ENCODE assay signal across 1 cellular context in the genomic region with DNA sequence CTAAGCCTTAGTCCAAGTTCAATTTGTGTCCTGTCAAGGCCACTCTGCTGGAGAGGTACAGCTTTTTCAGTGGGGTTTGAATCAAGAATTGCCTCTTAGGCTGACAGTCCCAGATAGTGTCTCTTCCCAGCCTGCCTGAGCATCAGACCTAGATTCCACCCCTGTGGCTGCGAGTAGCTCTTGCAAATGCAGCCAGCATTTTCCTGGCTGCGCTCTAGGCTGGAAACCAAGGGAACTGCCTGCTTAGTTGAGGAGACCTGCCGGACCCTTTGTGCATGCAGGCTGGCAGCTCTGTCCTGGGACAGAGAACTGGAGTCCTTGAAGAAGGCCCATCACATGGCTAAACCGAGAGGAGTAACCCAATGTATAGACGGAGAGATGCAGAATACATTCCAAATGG.
TF ChIP-seq lines count a peak whose summit lies in the region.

No MANE protein-coding gene starts in this region.

TF ChIP-seq in GM23338, 12 proteins besides CTCF, POLR2A, EP300 and RAD21 (continued from another document):
- TF ChIP-seq, protein P1, sequence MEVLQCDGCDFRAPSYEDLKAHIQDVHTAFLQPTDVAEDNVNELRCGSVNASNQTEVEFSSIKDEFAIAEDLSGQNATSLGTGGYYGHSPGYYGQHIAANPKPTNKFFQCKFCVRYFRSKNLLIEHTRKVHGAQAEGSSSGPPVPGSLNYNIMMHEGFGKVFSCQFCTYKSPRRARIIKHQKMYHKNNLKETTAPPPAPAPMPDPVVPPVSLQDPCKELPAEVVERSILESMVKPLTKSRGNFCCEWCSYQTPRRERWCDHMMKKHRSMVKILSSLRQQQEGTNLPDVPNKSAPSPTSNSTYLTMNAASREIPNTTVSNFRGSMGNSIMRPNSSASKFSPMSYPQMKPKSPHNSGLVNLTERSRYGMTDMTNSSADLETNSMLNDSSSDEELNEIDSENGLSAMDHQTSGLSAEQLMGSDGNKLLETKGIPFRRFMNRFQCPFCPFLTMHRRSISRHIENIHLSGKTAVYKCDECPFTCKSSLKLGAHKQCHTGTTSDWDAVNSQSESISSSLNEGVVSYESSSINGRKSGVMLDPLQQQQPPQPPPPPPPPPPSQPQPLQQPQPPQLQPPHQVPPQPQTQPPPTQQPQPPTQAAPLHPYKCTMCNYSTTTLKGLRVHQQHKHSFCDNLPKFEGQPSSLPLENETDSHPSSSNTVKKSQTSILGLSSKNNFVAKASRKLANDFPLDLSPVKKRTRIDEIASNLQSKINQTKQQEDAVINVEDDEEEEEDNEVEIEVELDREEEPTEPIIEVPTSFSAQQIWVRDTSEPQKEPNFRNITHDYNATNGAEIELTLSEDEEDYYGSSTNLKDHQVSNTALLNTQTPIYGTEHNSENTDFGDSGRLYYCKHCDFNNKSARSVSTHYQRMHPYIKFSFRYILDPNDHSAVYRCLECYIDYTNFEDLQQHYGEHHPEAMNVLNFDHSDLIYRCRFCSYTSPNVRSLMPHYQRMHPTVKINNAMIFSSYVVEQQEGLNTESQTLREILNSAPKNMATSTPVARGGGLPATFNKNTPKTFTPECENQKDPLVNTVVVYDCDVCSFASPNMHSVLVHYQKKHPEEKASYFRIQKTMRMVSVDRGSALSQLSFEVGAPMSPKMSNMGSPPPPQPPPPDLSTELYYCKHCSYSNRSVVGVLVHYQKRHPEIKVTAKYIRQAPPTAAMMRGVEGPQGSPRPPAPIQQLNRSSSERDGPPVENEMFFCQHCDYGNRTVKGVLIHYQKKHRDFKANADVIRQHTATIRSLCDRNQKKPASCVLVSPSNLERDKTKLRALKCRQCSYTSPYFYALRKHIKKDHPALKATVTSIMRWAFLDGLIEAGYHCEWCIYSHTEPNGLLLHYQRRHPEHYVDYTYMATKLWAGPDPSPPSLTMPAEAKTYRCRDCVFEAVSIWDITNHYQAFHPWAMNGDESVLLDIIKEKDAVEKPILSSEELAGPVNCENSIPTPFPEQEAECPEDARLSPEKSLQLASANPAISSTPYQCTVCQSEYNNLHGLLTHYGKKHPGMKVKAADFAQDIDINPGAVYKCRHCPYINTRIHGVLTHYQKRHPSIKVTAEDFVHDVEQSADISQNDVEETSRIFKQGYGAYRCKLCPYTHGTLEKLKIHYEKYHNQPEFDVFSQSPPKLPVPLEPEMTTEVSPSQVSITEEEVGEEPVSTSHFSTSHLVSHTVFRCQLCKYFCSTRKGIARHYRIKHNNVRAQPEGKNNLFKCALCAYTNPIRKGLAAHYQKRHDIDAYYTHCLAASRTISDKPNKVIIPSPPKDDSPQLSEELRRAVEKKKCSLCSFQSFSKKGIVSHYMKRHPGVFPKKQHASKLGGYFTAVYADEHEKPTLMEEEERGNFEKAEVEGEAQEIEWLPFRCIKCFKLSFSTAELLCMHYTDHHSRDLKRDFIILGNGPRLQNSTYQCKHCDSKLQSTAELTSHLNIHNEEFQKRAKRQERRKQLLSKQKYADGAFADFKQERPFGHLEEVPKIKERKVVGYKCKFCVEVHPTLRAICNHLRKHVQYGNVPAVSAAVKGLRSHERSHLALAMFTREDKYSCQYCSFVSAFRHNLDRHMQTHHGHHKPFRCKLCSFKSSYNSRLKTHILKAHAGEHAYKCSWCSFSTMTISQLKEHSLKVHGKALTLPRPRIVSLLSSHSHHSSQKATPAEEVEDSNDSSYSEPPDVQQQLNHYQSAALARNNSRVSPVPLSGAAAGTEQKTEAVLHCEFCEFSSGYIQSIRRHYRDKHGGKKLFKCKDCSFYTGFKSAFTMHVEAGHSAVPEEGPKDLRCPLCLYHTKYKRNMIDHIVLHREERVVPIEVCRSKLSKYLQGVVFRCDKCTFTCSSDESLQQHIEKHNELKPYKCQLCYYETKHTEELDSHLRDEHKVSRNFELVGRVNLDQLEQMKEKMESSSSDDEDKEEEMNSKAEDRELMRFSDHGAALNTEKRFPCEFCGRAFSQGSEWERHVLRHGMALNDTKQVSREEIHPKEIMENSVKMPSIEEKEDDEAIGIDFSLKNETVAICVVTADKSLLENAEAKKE (CRISPR knock-in tag; IDR thresholded peaks at IDR 0.05): no peak
- TF ChIP-seq ZNF331 (CRISPR knock-in tag; IDR thresholded peaks at IDR 0.05; ENCODE audit: low read depth): no peak
- TF ChIP-seq JUNB (IDR thresholded peaks at IDR 0.05; ENCODE audit: unreplicated experiment): no peak
- no peak for TF ChIP-seq CREB1 (CRISPR knock-in tag; IDR thresholded peaks at IDR 0.05; ENCODE audit: low read depth)
- TF ChIP-seq REST (IDR thresholded peaks at IDR 0.05; ENCODE audit: unreplicated experiment): no peak
- no peak for TF ChIP-seq STAT1 (IDR thresholded peaks at IDR 0.05; ENCODE audit: unreplicated experiment)
- no peak for TF ChIP-seq EZH2 (IDR thresholded peaks at IDR 0.05; ENCODE audit: low read depth, unreplicated experiment)
- no peak for TF ChIP-seq EZH2phosphoT487 (IDR thresholded peaks at IDR 0.05; ENCODE audit: unreplicated experiment)
- no peak for TF ChIP-seq ETS1 (IDR thresholded peaks at IDR 0.05)
- TF ChIP-seq POLR2AphosphoS5 (IDR thresholded peaks at IDR 0.05; ENCODE audit: low read depth): no peak
- TF ChIP-seq ZNF114 (CRISPR knock-in tag; IDR thresholded peaks at IDR 0.05): no peak
